ENCODE assay signal across 24 cellular contexts in the genomic region with DNA sequence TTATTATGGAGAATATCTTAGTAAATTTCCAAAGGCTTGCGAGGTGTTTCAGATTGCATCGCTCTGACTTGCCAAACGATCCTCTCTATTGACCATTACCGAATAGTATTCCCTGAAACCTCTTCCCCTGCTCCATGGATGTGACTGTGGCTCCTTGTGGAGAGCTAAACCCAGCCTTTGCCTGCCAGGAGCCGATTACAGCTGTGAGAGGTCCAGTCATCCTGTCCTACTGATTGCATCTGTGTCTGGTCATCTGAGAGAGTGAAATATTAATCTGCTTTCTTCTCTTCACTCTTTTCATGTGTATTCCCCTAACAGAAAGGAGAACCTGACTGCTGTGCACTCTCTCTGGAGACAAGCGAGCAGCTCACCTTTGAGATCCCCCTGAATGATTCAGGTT.
DNase-seq lines count a peak whose midpoint lies in the region; ATAC-seq, FAIRE-seq and TF ChIP-seq lines count a peak whose summit lies in the region.
"Had no signal": no experiment of that assay in that cellular context is flagged by ENCODE, and none has a peak within 500 bp of the region (broad histone marks: within the 10 kb centered on the region; RNA-seq: fewer than 3 reads in every experiment).

No MANE protein-coding gene starts in this region.

- H2BK120ac ChIP-seq in H9 (ENCODE audit: low read depth, low read length, poor library complexity, severe bottlenecking) = no peak overlapping the region
- H2BK120ac ChIP-seq in H1 (replicated peaks; ENCODE audit: low read depth, low read length) = no peak overlapping the region

- H3K4me2 ChIP-seq in H9 (ENCODE audit: insufficient read depth, insufficient read length, low read length) (no peak overlapping the region), H1 (ENCODE audit: insufficient read depth in 1 of 2, low read depth in 2 of 2, low read length in 2 of 2) (no peak overlapping the region)
- H3K4me2 ChIP-seq: A549 had no signal

- TF ChIP-seq EP300 in H1 (IDR thresholded peaks at IDR 0.05; ENCODE audit: borderline replicate concordance in 1 of 2, low read depth in 2 of 2, low read length in 2 of 2) = no peak

- no peak overlapping the region for H3K18ac ChIP-seq in H9 (ENCODE audit: insufficient read length, low read depth, low read length)
- H3K18ac ChIP-seq in H1 (ENCODE audit: extremely low read depth, low read length) = no peak overlapping the region

- H3K27ac ChIP-seq in H9 (ENCODE audit: insufficient read length, low read depth, low read length) (no peak overlapping the region), H1 (ENCODE audit: low read depth, low read length) (no peak overlapping the region), esophagus squamous epithelium (no peak overlapping the region)
- H3K27ac ChIP-seq: A549 had no signal

- TF ChIP-seq RAD21 in H1 (IDR thresholded peaks at IDR 0.05 in 1 of 2, conservative IDR thresholded peaks at IDR 0.05 in 1 of 2; ENCODE audit: low read depth in 2 of 2, low read length in 2 of 2) = no peak

- H3K4me1 ChIP-seq in BE2C (peaks cover 3% of the 10 kb centered on the region; the same call in 1 of the 2 replicates), H9 (ENCODE audit: insufficient read depth, low read length) (no peaks in the 10 kb centered on the region), H1 (replicated peaks in 1 of 4; ENCODE audit: control insufficient read depth in 3 of 4, insufficient read depth in 4 of 4, low read length in 3 of 4) (no peaks in the 10 kb centered on the region), esophagus squamous epithelium (no peaks in the 10 kb centered on the region)
- H3K4me1 ChIP-seq: A549 had no signal

- H3K14ac ChIP-seq in H9 (ENCODE audit: insufficient read depth, low read length) (no peak overlapping the region), H1 (ENCODE audit: insufficient read length) (no peak overlapping the region)

- POLR2A ChIA-PET in H1 (lab: Charles Lee; ENCODE audit: partially characterized antibody) = no interaction called here

- H3K23ac ChIP-seq in H9 (ENCODE audit: insufficient read length, low read depth, low read length) (no peak overlapping the region), H1 (ENCODE audit: insufficient read length) (no peak overlapping the region)

- peak overlapping the region in 2 of 3 experiments; percentile 17 to 81; a peak in 4 of 7 replicates for H3K27ac Mint-ChIP-seq in H9

- H4K8ac ChIP-seq in H9 (replicated peaks; ENCODE audit: insufficient read length, low read depth, low read length) (no peak overlapping the region), H1 (ENCODE audit: extremely low read depth, insufficient read depth, low read length) (no peak overlapping the region)

- H3K9ac ChIP-seq in H9 (ENCODE audit: extremely low read depth, insufficient read length, low read length) (no peak overlapping the region), H1 (replicated peaks in 1 of 4; ENCODE audit: extremely low read depth in 1 of 4, low read depth in 3 of 4, low read length in 3 of 4) (no peak overlapping the region)

- H3T11ph ChIP-seq in H9 (ENCODE audit: low read length) = no peak overlapping the region

- no peaks in the 10 kb centered on the region for H3K27me3 Mint-ChIP-seq in H9 (ENCODE audit: low read depth)
- H3K27me3 Mint-ChIP-seq in activated T-cell treated with anti-CD3 and anti-CD28 coated beads, Interleukin-2, amount 50 U/mL, for 4 hours (ENCODE audit: low read depth) = no peaks in the 10 kb centered on the region
- H3K27me3 Mint-ChIP-seq: CD4-positive, alpha-beta memory T cell had no signal

- H3K56ac ChIP-seq in H9 (ENCODE audit: insufficient read length, low read depth, low read length) = no peak overlapping the region
- no peak overlapping the region for H3K56ac ChIP-seq in H1 (replicated peaks; ENCODE audit: insufficient read length, low read depth, low read length)

- H3K23me2 ChIP-seq in H9 (ENCODE audit: insufficient read length, low read depth, low read length, poor library complexity, severe bottlenecking) (no peaks in the 10 kb centered on the region), H1 (ENCODE audit: low read depth, low read length) (no peaks in the 10 kb centered on the region)

- H2AFZ ChIP-seq in H9 (ENCODE audit: low read length) (no peak overlapping the region), H1 (ENCODE audit: low read length) (0 out of 2 replicates have a peak overlapping the region, but pooled peaks have one; percentile 38)

- TF ChIP-seq CTCF in BE2C (IDR thresholded peaks at IDR 0.05; ENCODE audit: low read depth, low read length) = no peak
- TF ChIP-seq CTCF in H9 (conservative IDR thresholded peaks at IDR 0.05) = no peak
- no peak for TF ChIP-seq CTCF in H1 (IDR thresholded peaks at IDR 0.05; ENCODE audit: control extremely low read depth in 1 of 3, insufficient read depth in 1 of 3, low read depth in 1 of 3, low read length in 3 of 3)
- no peak for TF ChIP-seq CTCF in esophagus squamous epithelium (IDR thresholded peaks at IDR 0.05)

- H3K9me3 ChIP-seq in BE2C = no peaks in the 10 kb centered on the region
- H3K9me3 ChIP-seq in H9 (ENCODE audit: control insufficient read depth, low read depth, low read length) = no peaks in the 10 kb centered on the region
- no peaks in the 10 kb centered on the region for H3K9me3 ChIP-seq in H1 (ENCODE audit: insufficient read depth in 2 of 2, low read depth in 1 of 2, low read length in 1 of 2)
- H3K9me3 ChIP-seq in esophagus squamous epithelium = no peaks in the 10 kb centered on the region
- H3K9me3 ChIP-seq: A549 had no signal

- DNase-seq in BE2C (peak; percentile 44), H9 (no peak), SK-N-DZ (ENCODE audit: low spot score) (peak; percentile 61), H1 (ENCODE audit: low read depth in 1 of 2, low spot score in 2 of 2) (no peak), esophagus squamous epithelium (lab: John Stamatoyannopoulos, UW) (no peak)
- DNase-seq in activated T-cell treated with anti-CD3 and anti-CD28 coated beads, Interleukin-2, amount 50 U/mL, for 4 hours = no peak
- no peak for DNase-seq in effector CD4-positive, alpha-beta T cell
- DNase-seq: 8988T; ACHN; AML-193; C1 segment of cervical spinal cord; Calu3; CD4-positive, alpha-beta memory T cell; COR-L47; DMS53; DMS79 treated with DMSO at 0.1 percent for 48 hours; GF-D8; GOT3; H7 had no signal

- no peak for FAIRE-seq in H1 (lab: Jason Lieb, UNC)
- FAIRE-seq: A549, GM12891, GM18507 had no signal

- no peak overlapping the region for H2BK15ac ChIP-seq in H9 (ENCODE audit: low read depth, low read length)
- H2BK15ac ChIP-seq in H1 (ENCODE audit: low read length) = no peak overlapping the region

- H4K91ac ChIP-seq in H9 (ENCODE audit: insufficient read length, low read depth, low read length) = no peak overlapping the region
- no peak overlapping the region for H4K91ac ChIP-seq in H1 (replicated peaks; ENCODE audit: insufficient read length, low read length)

- H3K4me3 ChIP-seq in BE2C (ENCODE audit: low read depth, low read length) = no peak overlapping the region
- no peak overlapping the region for H3K4me3 ChIP-seq in H1 (ENCODE audit: extremely low read depth in 1 of 4, insufficient read depth in 2 of 4, low read depth in 3 of 4, low read length in 4 of 4)
- no peak overlapping the region for H3K4me3 ChIP-seq in esophagus squamous epithelium
- H3K4me3 ChIP-seq: A549 had no signal

- H3K4me1 Mint-ChIP-seq in H9 = no peaks in the 10 kb centered on the region
- H3K4me1 Mint-ChIP-seq in activated T-cell treated with anti-CD3 and anti-CD28 coated beads, Interleukin-2, amount 50 U/mL, for 4 hours (ENCODE audit: low read depth) = no peaks in the 10 kb centered on the region
- H3K4me1 Mint-ChIP-seq: CD4-positive, alpha-beta memory T cell had no signal

- H3K27me3 ChIP-seq in BE2C (no peaks in the 10 kb centered on the region), H9 (ENCODE audit: insufficient read depth, low read length) (no peaks in the 10 kb centered on the region), H1 (replicated peaks in 1 of 4; ENCODE audit: control insufficient read depth in 3 of 4, extremely low read depth in 1 of 4, insufficient read depth in 3 of 4, low read length in 3 of 4) (no peaks in the 10 kb centered on the region), esophagus squamous epithelium (no peaks in the 10 kb centered on the region)

- no peak overlapping the region for H4K5ac ChIP-seq in H9 (ENCODE audit: insufficient read length, low read depth, low read length)
- no peak overlapping the region for H4K5ac ChIP-seq in H1 (ENCODE audit: insufficient read length, low read depth, low read length)

- H2BK12ac ChIP-seq in H9 (ENCODE audit: insufficient read length, low read depth, low read length) = no peak overlapping the region
- H2BK12ac ChIP-seq in H1 (ENCODE audit: low read depth, low read length) = no peak overlapping the region; the same call in 1 of the 2 replicates

- H4K20me1 ChIP-seq in H9 (ENCODE audit: control insufficient read depth, insufficient read depth, insufficient read length) (no peaks in the 10 kb centered on the region), H1 (replicated peaks in 1 of 2; ENCODE audit: control insufficient read depth in 1 of 2, insufficient read depth in 2 of 2, low read length in 2 of 2) (no peaks in the 10 kb centered on the region)

- peaks cover 2 to 7% of the 10 kb centered on the region in 2 experiments for H3K9me3 Mint-ChIP-seq in H9
- no peaks in the 10 kb centered on the region for H3K9me3 Mint-ChIP-seq in activated T-cell treated with anti-CD3 and anti-CD28 coated beads, Interleukin-2, amount 50 U/mL, for 4 hours

- H2BK5ac ChIP-seq in H9 (ENCODE audit: insufficient read length, low read length) = no peak overlapping the region
- H2BK5ac ChIP-seq in H1 (ENCODE audit: low read depth, low read length) = no peak overlapping the region

- ATAC-seq in HG03521 (IDR thresholded peaks at IDR 0.05; ENCODE audit: unreplicated experiment) = no peak
- ATAC-seq in activated T-cell treated with anti-CD3 and anti-CD28 coated beads, Interleukin-2, amount 50 U/mL, for 4 hours = no peak
- ATAC-seq: A549, HCT116 had no signal

- WGBS in H9 (ENCODE audit: extremely low coverage, insufficient read length, low lambda C conversion rate) = no CpG with 5 or more reads among the region's 6 CpGs
- WGBS in H1 (ENCODE audit: extremely low coverage in 1 of 2, insufficient coverage in 1 of 2, insufficient read length in 1 of 2, insufficient replicate concordance in 2 of 2, low coverage in 1 of 2, low lambda C conversion rate in 2 of 2, missing lambda C conversion rate in 1 of 2), 2 experiments = 90% methylated on average over 6 of the region's 6 CpGs; no CpG with 5 or more reads in 1 of the 2 experiments
- 87 to 91% methylated on average over 5 of the region's 6 CpGs for WGBS in esophagus squamous epithelium, 2 donors

- H3K79me2 ChIP-seq in H9 (ENCODE audit: insufficient read depth, low read length) = no peaks in the 10 kb centered on the region
- no peaks in the 10 kb centered on the region for H3K79me2 ChIP-seq in H1 (ENCODE audit: control insufficient read depth in 1 of 2, insufficient read depth in 2 of 2, low read length in 2 of 2)

- H3K79me1 ChIP-seq in H9 (ENCODE audit: insufficient read depth, low read depth, low read length, poor library complexity, severe bottlenecking) = no peaks in the 10 kb centered on the region
- H3K79me1 ChIP-seq in H1 (ENCODE audit: low read depth, low read length) = no peaks in the 10 kb centered on the region

- intact Hi-C loops in esophagus squamous epithelium (cut with DNase I) = no loop called here

- H3K36me3 ChIP-seq in BE2C (no peaks in the 10 kb centered on the region), H1 (ENCODE audit: control insufficient read depth in 2 of 4, insufficient read depth in 4 of 4, low read length in 3 of 4) (no peaks in the 10 kb centered on the region), esophagus squamous epithelium (peaks cover 0 to 5% (median 0%) of the 10 kb centered on the region in 3 donors)

- peaks cover 0 to 4% (median 3%) of the 10 kb centered on the region in 3 experiments; a peak in 4 of 7 replicates for H3K36me3 Mint-ChIP-seq in H9 (ENCODE audit: insufficient read depth in 1 of 3, low read depth in 3 of 3)
- H3K36me3 Mint-ChIP-seq in activated T-cell treated with anti-CD3 and anti-CD28 coated beads, Interleukin-2, amount 50 U/mL, for 4 hours (ENCODE audit: insufficient read depth) = no peaks in the 10 kb centered on the region
- H3K36me3 Mint-ChIP-seq: CD4-positive, alpha-beta memory T cell had no signal

- no peak overlapping the region for H3K4me3 Mint-ChIP-seq in H9
- H3K4me3 Mint-ChIP-seq in activated T-cell treated with anti-CD3 and anti-CD28 coated beads, Interleukin-2, amount 50 U/mL, for 4 hours = no peak overlapping the region
- H3K4me3 Mint-ChIP-seq: CD4-positive, alpha-beta memory T cell had no signal

- H3K4ac ChIP-seq in H9 (ENCODE audit: low read depth, low read length) (no peak overlapping the region), H1 (replicated peaks; ENCODE audit: insufficient read length, low read depth, low read length) (no peak overlapping the region)

- CTCF ChIA-PET in H1 (lab: Charles Lee; ENCODE audit: partially characterized antibody) = interaction anchor here (1.3 kb wide), 1 partner anchor 17 kb away, joined by 3 read pairs; no protein-coding TSS in a partner anchor

- no peak overlapping the region for H2AK5ac ChIP-seq in H9 (ENCODE audit: insufficient read length, low read length)
- no peak overlapping the region for H2AK5ac ChIP-seq in H1 (ENCODE audit: low read depth, low read length)

- TF ChIP-seq POLR2A in H1 (IDR thresholded peaks at IDR 0.05; ENCODE audit: control extremely low read depth in 1 of 2, low read depth in 2 of 2, low read length in 2 of 2) = no peak
- no peak for TF ChIP-seq POLR2A in esophagus squamous epithelium (IDR thresholded peaks at IDR 0.05)

- H2BK20ac ChIP-seq in H9 (ENCODE audit: low read depth, low read length, poor library complexity, severe bottlenecking) (no peak overlapping the region), H1 (ENCODE audit: low read length) (no peak overlapping the region)

Comparison
In these comparisons a context has a peak if more than half of its experiments do, and no peak if none do; other contexts are left out.
1. DNase-seq: peak in BE2C (single experiment) and SK-N-DZ (single experiment); none in H9 (single experiment), H1 (0 of 2), esophagus squamous epithelium (single experiment), activated T-cell treated with anti-CD3 and anti-CD28 coated beads, Interleukin-2, amount 50 U/mL, for 4 hours (single experiment) and effector CD4-positive, alpha-beta T cell (single experiment).